In the genomic region with DNA sequence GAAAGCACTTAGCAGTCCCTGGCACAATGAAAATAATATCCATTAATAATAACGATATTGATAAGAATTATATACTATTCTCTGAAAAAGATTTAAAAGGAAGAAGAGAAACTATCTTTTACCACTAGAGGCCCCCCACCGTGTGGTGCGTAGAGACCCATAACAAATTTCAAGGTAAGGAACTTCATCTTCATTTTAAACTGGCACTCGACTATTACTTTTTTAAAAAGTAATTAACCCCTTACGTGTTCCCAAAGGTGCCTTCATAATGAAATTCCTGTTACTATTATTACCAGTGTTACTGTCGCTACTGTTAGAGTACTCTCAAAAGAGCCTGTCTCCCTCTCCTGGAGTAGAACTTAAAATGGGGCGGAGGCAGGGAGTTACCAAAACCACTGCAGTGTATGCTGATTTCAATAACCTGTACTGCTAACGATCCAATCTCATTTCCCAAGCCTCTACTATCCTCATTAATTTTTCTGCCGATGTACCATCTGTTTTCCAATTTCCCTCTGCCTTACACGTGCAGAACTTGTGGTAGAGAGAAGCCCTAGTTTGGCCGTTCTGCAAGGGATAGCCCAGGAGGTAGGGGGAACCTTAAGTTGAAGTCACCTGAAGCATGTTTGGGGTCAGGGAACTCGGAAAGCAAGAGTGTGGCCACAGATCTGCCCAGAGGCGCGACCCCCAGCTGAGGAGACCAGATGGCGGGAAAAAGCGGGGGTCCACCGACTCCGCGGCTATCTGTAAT, we compare ENCODE assay signal across 1 cellular context.
A peak's percentile ranks its signal among the peaks of the same experiment; 100 is the strongest.
TF ChIP-seq lines count a peak whose summit lies in the region.

No MANE protein-coding gene starts in this region.

TF ChIP-seq in HEK293, 187 proteins besides CTCF, POLR2A, EP300 and RAD21 (continued from another document):
- TF ChIP-seq, protein P1, sequence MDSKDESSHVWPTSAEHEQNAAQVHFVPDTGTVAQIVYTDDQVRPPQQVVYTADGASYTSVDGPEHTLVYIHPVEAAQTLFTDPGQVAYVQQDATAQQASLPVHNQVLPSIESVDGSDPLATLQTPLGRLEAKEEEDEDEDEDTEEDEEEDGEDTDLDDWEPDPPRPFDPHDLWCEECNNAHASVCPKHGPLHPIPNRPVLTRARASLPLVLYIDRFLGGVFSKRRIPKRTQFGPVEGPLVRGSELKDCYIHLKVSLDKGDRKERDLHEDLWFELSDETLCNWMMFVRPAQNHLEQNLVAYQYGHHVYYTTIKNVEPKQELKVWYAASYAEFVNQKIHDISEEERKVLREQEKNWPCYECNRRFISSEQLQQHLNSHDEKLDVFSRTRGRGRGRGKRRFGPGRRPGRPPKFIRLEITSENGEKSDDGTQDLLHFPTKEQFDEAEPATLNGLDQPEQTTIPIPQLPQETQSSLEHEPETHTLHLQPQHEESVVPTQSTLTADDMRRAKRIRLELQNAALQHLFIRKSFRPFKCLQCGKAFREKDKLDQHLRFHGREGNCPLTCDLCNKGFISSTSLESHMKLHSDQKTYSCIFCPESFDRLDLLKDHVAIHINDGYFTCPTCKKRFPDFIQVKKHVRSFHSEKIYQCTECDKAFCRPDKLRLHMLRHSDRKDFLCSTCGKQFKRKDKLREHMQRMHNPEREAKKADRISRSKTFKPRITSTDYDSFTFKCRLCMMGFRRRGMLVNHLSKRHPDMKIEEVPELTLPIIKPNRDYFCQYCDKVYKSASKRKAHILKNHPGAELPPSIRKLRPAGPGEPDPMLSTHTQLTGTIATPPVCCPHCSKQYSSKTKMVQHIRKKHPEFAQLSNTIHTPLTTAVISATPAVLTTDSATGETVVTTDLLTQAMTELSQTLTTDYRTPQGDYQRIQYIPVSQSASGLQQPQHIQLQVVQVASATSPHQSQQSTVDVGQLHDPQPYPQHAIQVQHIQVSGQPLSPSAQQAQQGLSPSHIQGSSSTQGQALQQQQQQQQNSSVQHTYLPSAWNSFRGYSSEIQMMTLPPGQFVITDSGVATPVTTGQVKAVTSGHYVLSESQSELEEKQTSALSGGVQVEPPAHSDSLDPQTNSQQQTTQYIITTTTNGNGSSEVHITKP (tag by site-specific recombination; IDR thresholded peaks at IDR 0.05) = peak; percentile 89
- TF ChIP-seq ZXDB (tag by site-specific recombination; IDR thresholded peaks at IDR 0.05) (no peak), KLF16 (tag by site-specific recombination; IDR thresholded peaks at IDR 0.05) (no peak), ZNF660 (tag by site-specific recombination; IDR thresholded peaks at IDR 0.05) (no peak), ZNF544 (tag by site-specific recombination; IDR thresholded peaks at IDR 0.05) (no peak), ZNF335 (tag by site-specific recombination; conservative IDR thresholded peaks at IDR 0.05) (peak; percentile 31)
- TF ChIP-seq, protein P2, sequence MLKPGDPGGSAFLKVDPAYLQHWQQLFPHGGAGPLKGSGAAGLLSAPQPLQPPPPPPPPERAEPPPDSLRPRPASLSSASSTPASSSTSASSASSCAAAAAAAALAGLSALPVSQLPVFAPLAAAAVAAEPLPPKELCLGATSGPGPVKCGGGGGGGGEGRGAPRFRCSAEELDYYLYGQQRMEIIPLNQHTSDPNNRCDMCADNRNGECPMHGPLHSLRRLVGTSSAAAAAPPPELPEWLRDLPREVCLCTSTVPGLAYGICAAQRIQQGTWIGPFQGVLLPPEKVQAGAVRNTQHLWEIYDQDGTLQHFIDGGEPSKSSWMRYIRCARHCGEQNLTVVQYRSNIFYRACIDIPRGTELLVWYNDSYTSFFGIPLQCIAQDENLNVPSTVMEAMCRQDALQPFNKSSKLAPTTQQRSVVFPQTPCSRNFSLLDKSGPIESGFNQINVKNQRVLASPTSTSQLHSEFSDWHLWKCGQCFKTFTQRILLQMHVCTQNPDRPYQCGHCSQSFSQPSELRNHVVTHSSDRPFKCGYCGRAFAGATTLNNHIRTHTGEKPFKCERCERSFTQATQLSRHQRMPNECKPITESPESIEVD (tag by site-specific recombination; IDR thresholded peaks at IDR 0.05) = no peak
